In the genomic region with DNA sequence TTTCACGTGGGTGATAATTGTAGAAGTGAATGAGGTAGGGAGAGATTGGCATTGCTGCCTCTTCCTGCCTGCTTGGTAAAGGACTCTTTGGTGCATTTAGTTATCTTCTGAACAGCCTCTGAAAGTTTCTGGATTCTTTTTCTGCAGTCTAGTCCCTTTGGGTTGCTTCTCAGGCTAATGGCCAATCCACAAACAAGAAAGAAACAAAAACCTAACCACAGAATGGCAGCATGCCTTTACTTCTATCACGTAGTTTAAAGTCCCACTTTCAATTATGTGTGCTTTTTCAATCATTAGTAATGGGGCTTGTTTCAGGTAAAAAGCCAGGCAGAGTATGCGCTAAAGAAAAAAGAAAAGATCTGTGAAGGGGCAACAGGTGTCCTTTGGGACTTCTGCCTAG, we compare ENCODE assay signal across 29 cellular contexts. TPM values are rescaled to one million over a fixed set of nuclear protein-coding genes. Genes with fewer than 3 reads are reported as not detected.
"Had no signal": no experiment of that assay in that cellular context is flagged by ENCODE, and none has a peak within 500 bp of the region (broad histone marks: within the 10 kb centered on the region; RNA-seq: fewer than 3 reads in every experiment).

No MANE protein-coding gene starts in this region.

- H3K4me1 ChIP-seq: SJCRH30 had no signal

- H3K36me3 ChIP-seq: MG63, SJCRH30 had no signal

- H3K27me3 ChIP-seq: SJCRH30 had no signal

- DNase-seq: Kasumi-1, KG1, MG63, MV-4-11, NCI-H1092, NCI-H1105, NCI-H1417 treated with DMSO at 0.1 percent for 48 hours, NCI-H1436 treated with DMSO at 0.1 percent for 48 hours, NCI-H1694 treated with DMSO at 0.1 percent for 48 hours, NCI-H187 treated with DMSO at 0.1 percent for 48 hours, NCI-H2029, NCI-H2081, NCI-H2171 treated with DMSO at 0.1 percent for 48 hours, NCI-H2227 treated with DMSO at 0.1 percent for 48 hours, NCI-H345, NCI-H446, NCI-H510A treated with DMSO at 0.1 percent for 48 hours, NCI-H524 treated with DMSO at 0.1 percent for 48 hours, NCI-H526 treated with DMSO at 0.1 percent for 48 hours, NCI-H82, PC-9, SHP77, SIG-M5, SJCRH30 had no signal

- H3K27ac ChIP-seq: PC-9, RWPE1, SJCRH30, SK-N-MC had no signal

- H3K4me2 ChIP-seq: PC-9 had no signal

- H3K9me3 ChIP-seq: MG63, SJCRH30 had no signal

- H3K4me3 ChIP-seq: K562, MG63, PC-9, SJCRH30, SK-N-MC had no signal

- ATAC-seq: K562, Panc1, SK-N-SH treated with all-trans-retinoic acid at 6 μM for 48 hours had no signal

- H2AFZ ChIP-seq: PC-9 had no signal

RNA-seq across cellular contexts. Expression of a gene that starts 7.4 kb away (rescaled TPM):
- total RNA-seq: K562 had no signal
- polyA plus RNA-seq: K562 had no signal
